8 cellular contexts compared by ENCODE assay signal in genomic region chr10:17847586-17848296, GRCh38. TPM values are rescaled to one million over a fixed set of nuclear protein-coding genes. Genes with fewer than 3 reads are reported as not detected.
DNase-seq lines count a peak whose midpoint lies in the region; ATAC-seq and TF ChIP-seq lines count a peak whose summit lies in the region.

No MANE protein-coding gene starts in this region.

- H3K36me3 ChIP-seq in A673 (ENCODE audit: insufficient read depth, low read length, poor library complexity, severe bottlenecking), result no peaks in the 10 kb centered on the region
- no peaks in the 10 kb centered on the region for H3K36me3 ChIP-seq in suprapubic skin

- intact Hi-C loops in A673 (cut with micrococcal nuclease; ENCODE audit: unreplicated experiment), result loop anchor here (1.0 to 10.0 kb wide), 3 partner anchors 367 to 467 kb away; no protein-coding TSS in a partner anchor

- CTCF ChIA-PET in A673 (lab: Charles Lee) (interaction anchor here (0.6 to 2.6 kb wide), 4 partner anchors 10 to 849 kb away, joined by 3 to 11 read pairs (median 5); no protein-coding TSS in a partner anchor), T-cell (lab: Charles Lee) (interaction anchor here (0.6 to 1.1 kb wide), 5 partner anchors 10 to 591 kb away, joined by 3 to 4 read pairs (median 4); no protein-coding TSS in a partner anchor)

- no peak overlapping the region for H3K4me3 Mint-ChIP-seq in immature natural killer cell
- no peak overlapping the region for H3K4me3 Mint-ChIP-seq in T-cell

- no peaks in the 10 kb centered on the region for H3K9me3 Mint-ChIP-seq in immature natural killer cell
- H3K9me3 Mint-ChIP-seq in T-cell, result no peaks in the 10 kb centered on the region

- no peak for ATAC-seq in T-cell (replicated peaks in 1 of 4)

- no peak for TF ChIP-seq POLR2A in suprapubic skin (IDR thresholded peaks at IDR 0.05)

- H3K27me3 ChIP-seq in A673 (replicated peaks; ENCODE audit: insufficient read depth, low read depth, low read length, poor library complexity) (no peaks in the 10 kb centered on the region), suprapubic skin (no peaks in the 10 kb centered on the region)

- TF ChIP-seq EP300 in suprapubic skin (IDR thresholded peaks at IDR 0.05), result no peak

- H3K4me1 Mint-ChIP-seq in immature natural killer cell (peaks cover 5 to 10% of the 10 kb centered on the region in 2 donors), T-cell (peaks cover 0 to 3% (median 2%) of the 10 kb centered on the region in 3 donors)

- peak overlapping the region in 1 of 6 donors; percentile 4 for H3K27ac Mint-ChIP-seq in immature natural killer cell
- H3K27ac Mint-ChIP-seq in T-cell, result no peak overlapping the region

- H3K9me3 ChIP-seq in A673 (ENCODE audit: low read depth, low read length, poor library complexity, severe bottlenecking) (no peaks in the 10 kb centered on the region), suprapubic skin (no peaks in the 10 kb centered on the region)

- DNase-seq in A673 (ENCODE audit: low spot score), result peak; percentile 59
- DNase-seq in GM10266 (ENCODE audit: extremely low spot score), result no peak
- DNase-seq in SK-MEL-5 (ENCODE audit: low read depth, low spot score), result peak; percentile 41
- DNase-seq in immature natural killer cell, result peak in 2 of 3 donors; percentile 21 to 31
- no peak for DNase-seq in T-cell
- DNase-seq in suprapubic skin (ENCODE audit: low spot score in 2 of 2), result no peak
- DNase-seq in NCI-H2029 (lab: John Stamatoyannopoulos, UW), result no peak
- DNase-seq in substantia nigra (lab: John Stamatoyannopoulos, UW), result no peak

- H3K36me3 Mint-ChIP-seq in immature natural killer cell (no peaks in the 10 kb centered on the region), T-cell (no peaks in the 10 kb centered on the region)

- H3K27ac ChIP-seq in A673 (ENCODE audit: low read depth, low read length, poor library complexity, severe bottlenecking), result no peak overlapping the region
- H3K27ac ChIP-seq in suprapubic skin, result no peak overlapping the region
- H3K27ac ChIP-seq in substantia nigra (ENCODE audit: low read depth, low read length, poor library complexity, severe bottlenecking), result no peak overlapping the region

- in situ Hi-C loops in SK-MEL-5 (cut with HindIII; ENCODE audit: low pct_unique_long_range_greater_than_20kb, low sequenced_read_pairs), result no loop called here

- peaks cover 45% of the 10 kb centered on the region for H3K4me1 ChIP-seq in A673 (ENCODE audit: insufficient read depth, low read length, poor library complexity, severe bottlenecking)
- H3K4me1 ChIP-seq in suprapubic skin, result no peaks in the 10 kb centered on the region

- POLR2A ChIA-PET in A673 (lab: Charles Lee; ENCODE audit: low non-redundant PET) (interaction anchor here (0.5 to 0.6 kb wide), 3 partner anchors 266 to 553 kb away, joined by 3 to 12 read pairs (median 4); no protein-coding TSS in a partner anchor), T-cell (lab: Charles Lee) (interaction anchor here in 1 of 2 donors (0.6 kb wide), 1 partner anchor 56 kb away, joined by 3 read pairs; no protein-coding TSS in a partner anchor)

- BruUV-seq in A673 (replicated peaks; lab: Mats Ljungman, UMichigan), result no TSS peak

- H3K27me3 Mint-ChIP-seq in immature natural killer cell (ENCODE audit: low read depth in 3 of 3) (peaks cover 0 to 6% (median 5%) of the 10 kb centered on the region in 3 donors), T-cell (peaks cover 7 to 9% of the 10 kb centered on the region in 2 donors)

- WGBS in suprapubic skin, result 52% methylated on average over 5 of the region's 5 CpGs

- peak; percentile 75 for TF ChIP-seq CTCF in A673 (conservative IDR thresholded peaks at IDR 0.05; ENCODE audit: low read depth, low read length)
- TF ChIP-seq CTCF in GM10266 (IDR thresholded peaks at IDR 0.05; ENCODE audit: control insufficient read depth, insufficient read depth, low read depth, missing control alignments), result peak; percentile 28
- TF ChIP-seq CTCF in suprapubic skin (IDR thresholded peaks at IDR 0.05), result peak in 1 of 2 donors; percentile 24

- H3K4me3 ChIP-seq in A673 (ENCODE audit: low read depth, low read length, poor library complexity, severe bottlenecking) (no peak overlapping the region), suprapubic skin (no peak overlapping the region)

RNA-seq across cellular contexts. Expression of gene MRC1, which starts 38.6 kb away (rescaled TPM):
- total RNA-seq in A673 (2021) (0.15 and 0.17 TPM in 2 replicates), T-cell (under 1 TPM in 3 of 5 donors, not detected in 2; 0.53 to 0.76 (median 0.60) TPM), suprapubic skin (1 to 10 TPM; 3.3 to 9.8 (median 5.9) TPM)
- not detected in 2 replicates for total RNA-seq in SK-MEL-5 (2014; rRNA removed; shearing (Covaris generic))
- polyA plus RNA-seq in SK-MEL-5 (2015; cell fraction: cytosol; rRNA removed), result not detected in 2 replicates
- not detected in 2 replicates for polyA plus RNA-seq in SK-MEL-5 (2015; cell fraction: nucleus; rRNA removed)
- polyA plus RNA-seq in immature natural killer cell, result not detected

Comparison
In these comparisons a context has a peak if more than half of its experiments do, and no peak if none do; other contexts are left out.
1. DNase-seq: peak in A673 (single experiment), SK-MEL-5 (single experiment) and immature natural killer cell (2 of 3); none in GM10266 (single experiment), T-cell (0 of 34), suprapubic skin (0 of 2), NCI-H2029 (single experiment) and substantia nigra (0 of 49).